11 cellular contexts compared by ENCODE assay signal in genomic region chr11:67486481-67487195, GRCh38. TPM values are rescaled to one million over a fixed set of nuclear protein-coding genes. Genes with fewer than 3 reads are reported as not detected.
DNase-seq lines count a peak whose midpoint lies in the region; ATAC-seq, FAIRE-seq and TF ChIP-seq lines count a peak whose summit lies in the region.
"Had no signal": no experiment of that assay in that cellular context is flagged by ENCODE, and none has a peak within 500 bp of the region (broad histone marks: within the 10 kb centered on the region; RNA-seq: fewer than 3 reads in every experiment).

No MANE protein-coding gene starts in this region.

- WGBS in H1 (ENCODE audit: extremely low coverage in 1 of 2, insufficient coverage in 1 of 2, insufficient read length in 1 of 2, insufficient replicate concordance in 2 of 2, low coverage in 1 of 2, low lambda C conversion rate in 2 of 2, missing lambda C conversion rate in 1 of 2), 2 experiments = 94% methylated on average over 20 of the region's 20 CpGs; no CpG with 5 or more reads in 1 of the 2 experiments
- 93 to 95% methylated on average over 14 to 20 of the region's 20 CpGs for WGBS in endodermal cell (ENCODE audit: insufficient coverage in 1 of 2, insufficient read length in 1 of 2), 2 experiments

- H3K9me3 Mint-ChIP-seq in CD8-positive, alpha-beta T cell = no peaks in the 10 kb centered on the region
- H3K9me3 Mint-ChIP-seq in endodermal cell = peaks cover 3% of the 10 kb centered on the region

- POLR2A ChIA-PET in CD8-positive, alpha-beta T cell (lab: Charles Lee) = interaction anchor here (0.6 to 5.0 kb wide), 7 partner anchors 17 to 215 kb away, joined by 3 to 65 read pairs (median 3); partner anchors contain the start of genes PITPNM1, PPP1CA, PTPRCAP and TBC1D10C
- POLR2A ChIA-PET in H1 (lab: Charles Lee; ENCODE audit: partially characterized antibody) = interaction anchor here (1.0 to 1.6 kb wide), 4 partner anchors 17 to 21 kb away, joined by 3 to 4 read pairs (median 3); partner anchors contain the start of gene CDK2AP2

- H3K27ac Mint-ChIP-seq in CD8-positive, alpha-beta T cell = peak overlapping the region; percentile 99
- H3K27ac Mint-ChIP-seq in endodermal cell = no peak overlapping the region

- H4K5ac ChIP-seq in H1 (ENCODE audit: insufficient read length, low read depth, low read length) = no peak overlapping the region

- H2BK12ac ChIP-seq in H1 (ENCODE audit: low read depth, low read length) = no peak overlapping the region

- peak overlapping the region; percentile 16; the same call in 1 of the 2 replicates for H2BK5ac ChIP-seq in H1 (ENCODE audit: low read depth, low read length)

- no peak overlapping the region for H2AK5ac ChIP-seq in H1 (ENCODE audit: low read depth, low read length)

- H3K9ac ChIP-seq in Karpas-422 (ENCODE audit: low read length) (no peak overlapping the region), H1 (replicated peaks in 1 of 4; ENCODE audit: extremely low read depth in 1 of 4, low read depth in 3 of 4, low read length in 3 of 4) (no peak overlapping the region; a peak in 1 of 7 replicates), endodermal cell (ENCODE audit: extremely low read depth, low read length, poor library complexity, severe bottlenecking) (no peak overlapping the region)

- H3K4ac ChIP-seq in H1 (replicated peaks; ENCODE audit: insufficient read length, low read depth, low read length) = peak overlapping the region; percentile 38

- no peak overlapping the region for H2AFZ ChIP-seq in Karpas-422 (ENCODE audit: low read length)
- H2AFZ ChIP-seq in H1 (ENCODE audit: low read length) = no peak overlapping the region

- no peak overlapping the region for H2BK120ac ChIP-seq in H1 (replicated peaks; ENCODE audit: low read depth, low read length)

- H3K4me2 ChIP-seq in Karpas-422 (ENCODE audit: low read depth, low read length, poor library complexity, severe bottlenecking) (peak overlapping the region; percentile 80), H1 (ENCODE audit: insufficient read depth in 1 of 2, low read depth in 2 of 2, low read length in 2 of 2) (no peak overlapping the region)

- CTCF ChIA-PET in CD8-positive, alpha-beta T cell (lab: Charles Lee) = interaction anchor here (1.0 to 4.1 kb wide), 8 partner anchors 18 to 133 kb away, joined by 3 to 15 read pairs (median 4); partner anchors contain the start of genes PITPNM1, POLD4, PTPRCAP and TMEM134
- CTCF ChIA-PET in H1 (lab: Charles Lee; ENCODE audit: partially characterized antibody) = interaction anchor here (0.7 to 1.2 kb wide), 2 partner anchors 107 to 136 kb away, joined by 3 read pairs; no protein-coding TSS in a partner anchor

- H3K4me3 ChIP-seq in CD8-positive, alpha-beta T cell (ENCODE audit: low read depth, low read length) = peak overlapping the region; percentile 2
- H3K4me3 ChIP-seq in Karpas-422 (ENCODE audit: low read length) (no peak overlapping the region), H1 (ENCODE audit: extremely low read depth in 1 of 4, insufficient read depth in 2 of 4, low read depth in 3 of 4, low read length in 4 of 4) (no peak overlapping the region), endodermal cell (ENCODE audit: low read length) (no peak overlapping the region)

- no peaks in the 10 kb centered on the region for H3K27me3 Mint-ChIP-seq in CD8-positive, alpha-beta T cell (ENCODE audit: low read depth)
- H3K27me3 Mint-ChIP-seq in endodermal cell (ENCODE audit: insufficient read depth) = peaks cover 19% of the 10 kb centered on the region

- H3K36me3 Mint-ChIP-seq in CD8-positive, alpha-beta T cell = peaks cover 57% of the 10 kb centered on the region
- H3K36me3 Mint-ChIP-seq in endodermal cell (ENCODE audit: low read depth) = peaks cover 21% of the 10 kb centered on the region

- H3K9me2 ChIP-seq in Karpas-422 (replicated peaks; ENCODE audit: insufficient read depth, low read length) = no peaks in the 10 kb centered on the region

- no peaks in the 10 kb centered on the region for H3K9me3 ChIP-seq in CD8-positive, alpha-beta T cell (ENCODE audit: low read length)
- H3K9me3 ChIP-seq in Karpas-422 (ENCODE audit: low read length) (no peaks in the 10 kb centered on the region), H1 (ENCODE audit: insufficient read depth in 2 of 2, low read depth in 1 of 2, low read length in 1 of 2) (no peaks in the 10 kb centered on the region), endodermal cell (ENCODE audit: control insufficient read depth, low read length) (no peaks in the 10 kb centered on the region)

- TF ChIP-seq RAD21 in H1 (IDR thresholded peaks at IDR 0.05 in 1 of 2, conservative IDR thresholded peaks at IDR 0.05 in 1 of 2; ENCODE audit: low read depth in 2 of 2, low read length in 2 of 2) = no peak

- H3K56ac ChIP-seq in H1 (replicated peaks; ENCODE audit: insufficient read length, low read depth, low read length) = no peak overlapping the region

- no peak for TF ChIP-seq POLR2A in H1 (IDR thresholded peaks at IDR 0.05; ENCODE audit: control extremely low read depth in 1 of 2, low read depth in 2 of 2, low read length in 2 of 2)

- H2BK20ac ChIP-seq in H1 (ENCODE audit: low read length) = no peak overlapping the region

- no peaks in the 10 kb centered on the region for H4K20me1 ChIP-seq in Karpas-422 (ENCODE audit: insufficient read depth, low read depth, low read length)
- H4K20me1 ChIP-seq in H1 (replicated peaks in 1 of 2; ENCODE audit: control insufficient read depth in 1 of 2, insufficient read depth in 2 of 2, low read length in 2 of 2) = peaks cover 0 to 7% of the 10 kb centered on the region in 2 experiments

- H3K27ac ChIP-seq in CD8-positive, alpha-beta T cell (ENCODE audit: low read depth, low read length) = peak overlapping the region; percentile 40
- H3K27ac ChIP-seq in Karpas-422 (ENCODE audit: low read length) (peak overlapping the region; percentile 32; the same call in 1 of the 2 replicates), H1 (ENCODE audit: low read depth, low read length) (no peak overlapping the region), endodermal cell (ENCODE audit: low read depth, low read length) (no peak overlapping the region)

- H3K27me3 ChIP-seq in CD8-positive, alpha-beta T cell (ENCODE audit: insufficient read depth, low read length) = no peaks in the 10 kb centered on the region
- H3K27me3 ChIP-seq in Karpas-422 (ENCODE audit: low read length) = no peaks in the 10 kb centered on the region
- H3K27me3 ChIP-seq in H1 (replicated peaks in 1 of 4; ENCODE audit: control insufficient read depth in 3 of 4, extremely low read depth in 1 of 4, insufficient read depth in 3 of 4, low read length in 3 of 4) = peaks cover 0 to 10% (median 9%) of the 10 kb centered on the region in 4 experiments; a peak in 6 of 7 replicates
- no peaks in the 10 kb centered on the region for H3K27me3 ChIP-seq in endodermal cell (ENCODE audit: control insufficient read depth, insufficient read depth, low read length, poor library complexity, severe bottlenecking)

- peak in 2 of 7 experiments; percentile 5 to 21 for DNase-seq in CD8-positive, alpha-beta T cell
- DNase-seq in Karpas-422 (no peak), H1 (ENCODE audit: low read depth in 1 of 2, low spot score in 2 of 2) (no peak), endodermal cell (no peak), EL (no peak), A172 (ENCODE audit: low spot score) (no peak), COLO829 (ENCODE audit: low spot score) (no peak)
- DNase-seq: islet precursor cell, retina had no signal

- no peaks in the 10 kb centered on the region for H3K79me1 ChIP-seq in H1 (ENCODE audit: low read depth, low read length)

- H3K18ac ChIP-seq in H1 (ENCODE audit: extremely low read depth, low read length) = no peak overlapping the region; the same call in 1 of the 2 replicates

- peaks cover 15% of the 10 kb centered on the region for H3K79me2 ChIP-seq in Karpas-422 (ENCODE audit: low read length)
- H3K79me2 ChIP-seq in H1 (ENCODE audit: control insufficient read depth in 1 of 2, insufficient read depth in 2 of 2, low read length in 2 of 2) = no peaks in the 10 kb centered on the region

- H3K4me1 ChIP-seq in CD8-positive, alpha-beta T cell (ENCODE audit: insufficient read depth, low read length) = peaks cover 55% of the 10 kb centered on the region
- peaks cover 59% of the 10 kb centered on the region for H3K4me1 ChIP-seq in Karpas-422 (ENCODE audit: low read length)
- H3K4me1 ChIP-seq in H1 (replicated peaks in 1 of 4; ENCODE audit: control insufficient read depth in 3 of 4, insufficient read depth in 4 of 4, low read length in 3 of 4) = peaks cover 0 to 3% (median 3%) of the 10 kb centered on the region in 4 experiments; a peak in 3 of 7 replicates
- H3K4me1 ChIP-seq in endodermal cell (ENCODE audit: control insufficient read depth, insufficient read depth, low read length) = no peaks in the 10 kb centered on the region

- no peak for FAIRE-seq in H1 (lab: Jason Lieb, UNC)
- FAIRE-seq: endometrium had no signal

- no peak overlapping the region for H2BK15ac ChIP-seq in H1 (ENCODE audit: low read length)

- TF ChIP-seq CTCF in CD8-positive, alpha-beta T cell (IDR thresholded peaks at IDR 0.05) = no peak
- TF ChIP-seq CTCF in H1 (IDR thresholded peaks at IDR 0.05; ENCODE audit: control extremely low read depth in 1 of 3, insufficient read depth in 1 of 3, low read depth in 1 of 3, low read length in 3 of 3) = no peak
- TF ChIP-seq CTCF in endodermal cell (conservative IDR thresholded peaks at IDR 0.05) = no peak

- H4K91ac ChIP-seq in H1 (replicated peaks; ENCODE audit: insufficient read length, low read length) = peak overlapping the region; percentile 40

- H4K8ac ChIP-seq in H1 (ENCODE audit: extremely low read depth, insufficient read depth, low read length) = peak overlapping the region; percentile 78; the same call in 1 of the 2 replicates

- no peak for TF ChIP-seq EP300 in H1 (IDR thresholded peaks at IDR 0.05; ENCODE audit: borderline replicate concordance in 1 of 2, low read depth in 2 of 2, low read length in 2 of 2)

- intact Hi-C loops in CD8-positive, alpha-beta T cell (cut with DNase I, micrococcal nuclease) = no loop called here

- H3K23me2 ChIP-seq in H1 (ENCODE audit: low read depth, low read length) = no peaks in the 10 kb centered on the region

- peak overlapping the region; percentile 93 for H3K4me3 Mint-ChIP-seq in CD8-positive, alpha-beta T cell
- H3K4me3 Mint-ChIP-seq in endodermal cell = no peak overlapping the region

- no peak overlapping the region for H3K23ac ChIP-seq in H1 (ENCODE audit: insufficient read length)

- peaks cover 64% of the 10 kb centered on the region for H3K4me1 Mint-ChIP-seq in CD8-positive, alpha-beta T cell (ENCODE audit: low read depth)
- H3K4me1 Mint-ChIP-seq in endodermal cell = peaks cover 3% of the 10 kb centered on the region

- H3K14ac ChIP-seq in H1 (ENCODE audit: insufficient read length) = no peak overlapping the region

- no peak for ATAC-seq in CD8-positive, alpha-beta T cell
- ATAC-seq in GM18870 (IDR thresholded peaks at IDR 0.05; ENCODE audit: unreplicated experiment) = peak; percentile 28

- peaks cover 35% of the 10 kb centered on the region for H3K36me3 ChIP-seq in CD8-positive, alpha-beta T cell (ENCODE audit: insufficient read depth, low read length)
- 0 out of 2 replicates have a peak, but pooled peaks cover 3% of the 10 kb centered on the region for H3K36me3 ChIP-seq in Karpas-422 (ENCODE audit: insufficient read depth, low read length)
- H3K36me3 ChIP-seq in H1 (ENCODE audit: control insufficient read depth in 2 of 4, insufficient read depth in 4 of 4, low read length in 3 of 4) = peaks cover 0 to 7% (median 1%) of the 10 kb centered on the region in 4 experiments; a peak in 2 of 8 replicates
- no peaks in the 10 kb centered on the region for H3K36me3 ChIP-seq in endodermal cell (ENCODE audit: control insufficient read depth, insufficient read depth, low read length)

RNA-seq across cellular contexts. Expression of gene AIP, which starts 3.8 kb away (rescaled TPM):
- 100 to 1,000 TPM; 109 to 111 TPM for total RNA-seq in CD8-positive, alpha-beta T cell
- total RNA-seq in Karpas-422 (2014; rRNA removed; shearing (Covaris generic); ENCODE audit: low replicate concordance) = 51.8 and 119 TPM in 2 replicates
- 28.8 and 29.8 TPM in 2 replicates for total RNA-seq in H1 (2021; fragmentation: NEBNext Ultra II Directional; extraction: Animal tissue kit (Norgen Biotek cat#: 25700))
- 54.4 and 68.6 TPM in 2 replicates for polyA plus RNA-seq in H1 (2011; rRNA removed)
- 66.1 TPM for polyA plus RNA-seq in H1 (2011; cell fraction: cytosol; rRNA removed)
- polyA plus RNA-seq in H1 (2011; cell fraction: nucleus; rRNA removed) = 52.2 TPM
- 25.4 to 39.2 TPM (median 35.0 TPM) in 4 replicates for polyA plus RNA-seq in H1 (2012, experiment 1 of 2)
- polyA plus RNA-seq in H1 (2012, experiment 2 of 2) = 35.9 TPM
- 19.5 TPM for polyA plus RNA-seq in H1 (2013, experiment 1 of 2)
- 19.1 TPM for polyA plus RNA-seq in H1 (2013, experiment 2 of 2)
- 27.2 TPM in 2 replicates for polyA minus RNA-seq in H1 (2011; rRNA and poly(A)+ RNA removed)
- 19.8 TPM for polyA minus RNA-seq in H1 (2011; cell fraction: cytosol; rRNA and poly(A)+ RNA removed)
- polyA minus RNA-seq in H1 (2011; cell fraction: nucleus; rRNA and poly(A)+ RNA removed) = 17.7 TPM
- 10 to 100 TPM; 27.6 to 33.8 TPM for total RNA-seq in endodermal cell
- 43.1 TPM for polyA plus RNA-seq in endodermal cell (2013, experiment 1 of 2)
- polyA plus RNA-seq in endodermal cell (2013, experiment 2 of 2) = 41.1 TPM
- 95.8 and 99.9 TPM in 2 replicates for total RNA-seq in A172 (2014; rRNA removed; shearing (Covaris generic))

RNA-seq across cellular contexts. Expression of gene TMEM134, which starts 17.6 kb away (rescaled TPM):
- total RNA-seq in CD8-positive, alpha-beta T cell = 10 to 100 TPM; 41.2 to 48.5 TPM
- total RNA-seq in Karpas-422 (2014; rRNA removed; shearing (Covaris generic); ENCODE audit: low replicate concordance) = 69.7 and 99.7 TPM in 2 replicates
- total RNA-seq in H1 (2021; fragmentation: NEBNext Ultra II Directional; extraction: Animal tissue kit (Norgen Biotek cat#: 25700)) = 32.4 and 33.5 TPM in 2 replicates
- polyA plus RNA-seq in H1 (2011; rRNA removed) = 229 and 268 TPM in 2 replicates
- polyA plus RNA-seq in H1 (2011; cell fraction: cytosol; rRNA removed) = 137 TPM
- 92.9 TPM for polyA plus RNA-seq in H1 (2011; cell fraction: nucleus; rRNA removed)
- polyA plus RNA-seq in H1 (2012, experiment 1 of 2) = 33.1 to 44.0 TPM (median 41.7 TPM) in 4 replicates
- polyA plus RNA-seq in H1 (2012, experiment 2 of 2) = 29.0 TPM
- polyA plus RNA-seq in H1 (2013, experiment 1 of 2) = 35.4 TPM
- polyA plus RNA-seq in H1 (2013, experiment 2 of 2) = 38.9 TPM
- 3.5 and 4.4 TPM in 2 replicates for polyA minus RNA-seq in H1 (2011; rRNA and poly(A)+ RNA removed)
- polyA minus RNA-seq in H1 (2011; cell fraction: cytosol; rRNA and poly(A)+ RNA removed) = 15.0 TPM
- 24.3 TPM for polyA minus RNA-seq in H1 (2011; cell fraction: nucleus; rRNA and poly(A)+ RNA removed)
- 10 to 100 TPM; 67.4 to 87.8 TPM for total RNA-seq in endodermal cell
- 60.9 TPM for polyA plus RNA-seq in endodermal cell (2013, experiment 1 of 2)
- polyA plus RNA-seq in endodermal cell (2013, experiment 2 of 2) = 57.1 TPM
- 14.0 and 20.0 TPM in 2 replicates for total RNA-seq in A172 (2014; rRNA removed; shearing (Covaris generic))

RNA-seq across cellular contexts. Expression of gene PITPNM1, which starts 18.5 kb away (rescaled TPM):
- total RNA-seq in CD8-positive, alpha-beta T cell = 100 to 1,000 TPM in 1 of 2 experiments, 10 to 100 TPM in 1; 92.7 to 103 TPM
- total RNA-seq in Karpas-422 (2014; rRNA removed; shearing (Covaris generic); ENCODE audit: low replicate concordance) = 79.6 and 149 TPM in 2 replicates
- 52.7 and 55.0 TPM in 2 replicates for total RNA-seq in H1 (2021; fragmentation: NEBNext Ultra II Directional; extraction: Animal tissue kit (Norgen Biotek cat#: 25700))
- polyA plus RNA-seq in H1 (2011; rRNA removed) = 27.2 and 45.1 TPM in 2 replicates
- polyA plus RNA-seq in H1 (2011; cell fraction: cytosol; rRNA removed) = 26.4 TPM
- 74.8 TPM for polyA plus RNA-seq in H1 (2011; cell fraction: nucleus; rRNA removed)
- polyA plus RNA-seq in H1 (2012, experiment 1 of 2) = 24.2 to 30.4 TPM (median 27.3 TPM) in 4 replicates
- polyA plus RNA-seq in H1 (2012, experiment 2 of 2) = 25.8 TPM
- polyA plus RNA-seq in H1 (2013, experiment 1 of 2) = 28.4 TPM
- polyA plus RNA-seq in H1 (2013, experiment 2 of 2) = 28.5 TPM
- polyA minus RNA-seq in H1 (2011; rRNA and poly(A)+ RNA removed) = 14.8 and 18.7 TPM in 2 replicates
- 32.3 TPM for polyA minus RNA-seq in H1 (2011; cell fraction: cytosol; rRNA and poly(A)+ RNA removed)
- 30.9 TPM for polyA minus RNA-seq in H1 (2011; cell fraction: nucleus; rRNA and poly(A)+ RNA removed)
- total RNA-seq in endodermal cell = 100 to 1,000 TPM in 1 of 2 donors, 10 to 100 TPM in 1; 94.6 to 104 TPM
- 39.0 TPM for polyA plus RNA-seq in endodermal cell (2013, experiment 1 of 2)
- polyA plus RNA-seq in endodermal cell (2013, experiment 2 of 2) = 38.2 TPM
- 27.0 and 29.9 TPM in 2 replicates for total RNA-seq in A172 (2014; rRNA removed; shearing (Covaris generic))

RNA-seq across cellular contexts. Expression of gene CDK2AP2, which starts 21.3 kb away (rescaled TPM):
- total RNA-seq in CD8-positive, alpha-beta T cell = 10 to 100 TPM; 19.4 to 24.4 TPM
- 91.5 and 106 TPM in 2 replicates for total RNA-seq in Karpas-422 (2014; rRNA removed; shearing (Covaris generic); ENCODE audit: low replicate concordance)
- 47.3 and 49.6 TPM in 2 replicates for total RNA-seq in H1 (2021; fragmentation: NEBNext Ultra II Directional; extraction: Animal tissue kit (Norgen Biotek cat#: 25700))
- 65.1 and 89.6 TPM in 2 replicates for polyA plus RNA-seq in H1 (2011; rRNA removed)
- polyA plus RNA-seq in H1 (2011; cell fraction: cytosol; rRNA removed) = 33.8 TPM
- polyA plus RNA-seq in H1 (2011; cell fraction: nucleus; rRNA removed) = 39.1 TPM
- polyA plus RNA-seq in H1 (2012, experiment 1 of 2) = 37.4 to 52.9 TPM (median 45.6 TPM) in 4 replicates
- 65.6 TPM for polyA plus RNA-seq in H1 (2012, experiment 2 of 2)
- polyA plus RNA-seq in H1 (2013, experiment 1 of 2) = 35.4 TPM
- 38.4 TPM for polyA plus RNA-seq in H1 (2013, experiment 2 of 2)
- polyA minus RNA-seq in H1 (2011; rRNA and poly(A)+ RNA removed) = 12.5 and 16.2 TPM in 2 replicates
- polyA minus RNA-seq in H1 (2011; cell fraction: cytosol; rRNA and poly(A)+ RNA removed) = 28.0 TPM
- 25.7 TPM for polyA minus RNA-seq in H1 (2011; cell fraction: nucleus; rRNA and poly(A)+ RNA removed)
- 10 to 100 TPM; 30.6 to 47.6 TPM for total RNA-seq in endodermal cell
- 40.4 TPM for polyA plus RNA-seq in endodermal cell (2013, experiment 1 of 2)
- 40.4 TPM for polyA plus RNA-seq in endodermal cell (2013, experiment 2 of 2)
- 48.4 and 50.9 TPM in 2 replicates for total RNA-seq in A172 (2014; rRNA removed; shearing (Covaris generic))

RNA-seq across cellular contexts. Expression of gene CABP4, which starts 31.5 kb away (rescaled TPM):
- 1 to 10 TPM; 5.0 to 5.2 TPM for total RNA-seq in CD8-positive, alpha-beta T cell
- 0.29 TPM in 1 of 2 replicates, not detected in the other for total RNA-seq in Karpas-422 (2014; rRNA removed; shearing (Covaris generic); ENCODE audit: low replicate concordance)
- total RNA-seq in H1 (2021; fragmentation: NEBNext Ultra II Directional; extraction: Animal tissue kit (Norgen Biotek cat#: 25700)) = not detected in 2 replicates
- 0.03 TPM in 1 of 2 replicates, not detected in the other for polyA plus RNA-seq in H1 (2011; rRNA removed)
- polyA plus RNA-seq in H1 (2011; cell fraction: cytosol; rRNA removed) = not detected
- polyA plus RNA-seq in H1 (2011; cell fraction: nucleus; rRNA removed) = 0.34 TPM
- not detected in 4 replicates for polyA plus RNA-seq in H1 (2012, experiment 1 of 2)
- not detected for polyA plus RNA-seq in H1 (2012, experiment 2 of 2)
- polyA plus RNA-seq in H1 (2013, experiment 1 of 2) = 0.06 TPM
- 0.09 TPM for polyA plus RNA-seq in H1 (2013, experiment 2 of 2)
- polyA minus RNA-seq in H1 (2011; rRNA and poly(A)+ RNA removed) = not detected in 2 replicates
- polyA minus RNA-seq in H1 (2011; cell fraction: cytosol; rRNA and poly(A)+ RNA removed) = not detected
- polyA minus RNA-seq in H1 (2011; cell fraction: nucleus; rRNA and poly(A)+ RNA removed) = not detected
- total RNA-seq in endodermal cell = not detected
- polyA plus RNA-seq in endodermal cell (2013, experiment 1 of 2) = not detected
- polyA plus RNA-seq in endodermal cell (2013, experiment 2 of 2) = not detected
- total RNA-seq in A172 (2014; rRNA removed; shearing (Covaris generic)) = not detected in 2 replicates

Comparison
In these comparisons a context has a peak if more than half of its experiments do, and no peak if none do; other contexts are left out.
1. H3K27ac ChIP-seq: peak in CD8-positive, alpha-beta T cell (single experiment) and Karpas-422 (single experiment); none in H1 (single experiment) and endodermal cell (single experiment).